Comparison of ENCODE assay signal across 2 cellular contexts in the genomic region with DNA sequence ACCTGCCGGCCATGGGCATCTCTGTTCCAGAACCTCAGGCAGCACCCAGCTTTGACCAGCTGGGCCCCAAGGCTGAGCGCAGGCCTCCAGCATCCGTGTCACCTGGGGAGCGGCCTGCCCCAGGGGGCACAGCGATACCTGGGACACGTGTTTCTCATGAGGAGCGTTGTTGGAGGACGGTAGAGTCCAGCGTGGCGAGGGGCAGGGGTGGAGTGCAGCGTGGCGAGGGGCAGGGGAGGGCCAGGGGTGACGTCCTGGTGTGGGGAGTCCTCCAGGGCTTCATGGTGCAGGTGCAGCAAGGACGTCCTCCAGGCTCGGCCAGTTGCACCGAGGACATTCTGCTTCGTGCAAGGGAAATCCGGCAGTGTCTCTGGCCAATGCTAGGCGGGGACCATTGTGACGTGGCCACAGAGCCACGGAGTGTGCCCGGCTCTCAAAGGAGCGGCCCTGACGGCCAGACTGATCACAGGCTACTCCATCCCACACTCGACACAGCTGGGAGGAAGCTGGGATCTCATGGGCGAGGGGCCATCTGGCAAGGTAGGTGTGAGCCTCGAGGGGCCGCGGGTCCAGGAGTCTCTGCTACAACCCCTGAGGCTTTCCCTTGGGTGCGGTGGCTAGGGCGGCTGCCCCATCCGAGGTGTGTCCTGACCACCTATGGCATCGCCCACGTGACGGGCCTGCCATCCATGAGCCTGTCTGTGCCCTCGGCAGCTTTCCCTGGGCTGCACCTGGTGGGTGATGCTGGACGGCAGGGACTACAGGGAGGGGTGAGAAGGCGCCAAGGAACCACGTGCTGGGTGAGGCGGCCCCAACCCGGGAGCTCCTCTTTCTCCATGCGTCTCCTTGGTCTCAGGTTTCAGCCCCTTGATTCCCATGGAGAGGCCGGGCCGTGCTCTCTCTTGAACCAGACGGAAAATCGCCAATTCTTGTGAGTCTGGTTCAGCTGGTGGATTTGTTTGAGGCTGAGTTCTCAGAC.
TF ChIP-seq lines count a peak whose summit lies in the region.

No MANE protein-coding gene starts in this region.

TF ChIP-seq in HepG2, 621 proteins besides CTCF, POLR2A, EP300 and RAD21:
- no peak for TF ChIP-seq FOXA3 (CRISPR knock-in tag; IDR thresholded peaks at IDR 0.05)
- 0 out of 2 replicates have a peak, but pooled peaks have one; percentile 44 for TF ChIP-seq MTF2 (CRISPR knock-in tag; IDR thresholded peaks at IDR 0.05; ENCODE audit: borderline replicate concordance)

TF ChIP-seq in WTC11, 78 proteins besides CTCF, POLR2A, EP300 and RAD21:
- no peak for TF ChIP-seq TEAD4 (CRISPR knock-in tag; IDR thresholded peaks at IDR 0.05)
- TF ChIP-seq FOXP1 (CRISPR knock-in tag; IDR thresholded peaks at IDR 0.05; ENCODE audit: borderline replicate concordance): no peak
- no peak for TF ChIP-seq CREB1 (CRISPR knock-in tag; IDR thresholded peaks at IDR 0.05)
- TF ChIP-seq ZNF121 (CRISPR knock-in tag; IDR thresholded peaks at IDR 0.05): no peak
- no peak for TF ChIP-seq TCF7 (CRISPR knock-in tag; IDR thresholded peaks at IDR 0.05; ENCODE audit: low read depth)
- peak; percentile 54 for TF ChIP-seq USF2 (CRISPR knock-in tag; IDR thresholded peaks at IDR 0.05)
- 0 out of 2 replicates have a peak, but pooled peaks have one; percentile 12 for TF ChIP-seq ZBTB21 (CRISPR knock-in tag; IDR thresholded peaks at IDR 0.05; ENCODE audit: borderline replicate concordance)
- TF ChIP-seq, protein P1, sequence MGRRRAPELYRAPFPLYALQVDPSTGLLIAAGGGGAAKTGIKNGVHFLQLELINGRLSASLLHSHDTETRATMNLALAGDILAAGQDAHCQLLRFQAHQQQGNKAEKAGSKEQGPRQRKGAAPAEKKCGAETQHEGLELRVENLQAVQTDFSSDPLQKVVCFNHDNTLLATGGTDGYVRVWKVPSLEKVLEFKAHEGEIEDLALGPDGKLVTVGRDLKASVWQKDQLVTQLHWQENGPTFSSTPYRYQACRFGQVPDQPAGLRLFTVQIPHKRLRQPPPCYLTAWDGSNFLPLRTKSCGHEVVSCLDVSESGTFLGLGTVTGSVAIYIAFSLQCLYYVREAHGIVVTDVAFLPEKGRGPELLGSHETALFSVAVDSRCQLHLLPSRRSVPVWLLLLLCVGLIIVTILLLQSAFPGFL (CRISPR knock-in tag; IDR thresholded peaks at IDR 0.05; ENCODE audit: borderline replicate concordance): no peak
